In genomic region chr20:58850693-58851174, GRCh38 we compare ENCODE assay signal across 1 cellular context.
TF ChIP-seq lines count a peak whose summit lies in the region.

GNAS-AS1 (minus strand) TSS chr20:58850902.

TF ChIP-seq in HEK293, 187 proteins besides CTCF, POLR2A, EP300 and RAD21 (continued from another document):
- TF ChIP-seq, protein P1, sequence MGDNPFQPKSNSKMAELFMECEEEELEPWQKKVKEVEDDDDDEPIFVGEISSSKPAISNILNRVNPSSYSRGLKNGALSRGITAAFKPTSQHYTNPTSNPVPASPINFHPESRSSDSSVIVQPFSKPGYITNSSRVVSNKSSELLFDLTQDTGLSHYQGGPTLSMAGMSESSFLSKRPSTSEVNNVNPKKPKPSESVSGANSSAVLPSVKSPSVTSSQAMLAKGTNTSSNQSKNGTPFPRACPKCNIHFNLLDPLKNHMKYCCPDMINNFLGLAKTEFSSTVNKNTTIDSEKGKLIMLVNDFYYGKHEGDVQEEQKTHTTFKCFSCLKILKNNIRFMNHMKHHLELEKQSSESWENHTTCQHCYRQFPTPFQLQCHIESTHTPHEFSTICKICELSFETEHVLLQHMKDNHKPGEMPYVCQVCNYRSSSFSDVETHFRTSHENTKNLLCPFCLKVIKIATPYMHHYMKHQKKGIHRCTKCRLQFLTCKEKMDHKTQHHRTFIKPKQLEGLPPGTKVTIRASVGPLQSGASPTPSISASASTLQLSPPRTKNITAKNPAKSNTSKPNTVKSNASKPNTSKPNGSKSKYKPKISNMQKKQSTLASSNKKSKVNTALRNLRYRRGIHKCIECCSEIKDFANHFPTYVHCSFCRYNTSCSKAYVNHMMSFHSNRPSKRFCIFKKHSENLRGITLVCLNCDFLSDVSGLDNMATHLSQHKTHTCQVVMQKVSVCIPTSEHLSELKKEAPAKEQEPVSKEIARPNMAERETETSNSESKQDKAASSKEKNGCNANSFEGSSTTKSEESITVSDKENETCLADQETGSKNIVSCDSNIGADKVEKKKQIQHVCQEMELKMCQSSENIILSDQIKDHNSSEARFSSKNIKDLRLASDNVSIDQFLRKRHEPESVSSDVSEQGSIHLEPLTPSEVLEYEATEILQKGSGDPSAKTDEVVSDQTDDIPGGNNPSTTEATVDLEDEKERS (tag by site-specific recombination; IDR thresholded peaks at IDR 0.05): no peak
- TF ChIP-seq ZBTB10 (tag by site-specific recombination; IDR thresholded peaks at IDR 0.05): peak; percentile 62
- no peak for TF ChIP-seq ZNF837 (tag by site-specific recombination; IDR thresholded peaks at IDR 0.05)
- TF ChIP-seq, protein P2, sequence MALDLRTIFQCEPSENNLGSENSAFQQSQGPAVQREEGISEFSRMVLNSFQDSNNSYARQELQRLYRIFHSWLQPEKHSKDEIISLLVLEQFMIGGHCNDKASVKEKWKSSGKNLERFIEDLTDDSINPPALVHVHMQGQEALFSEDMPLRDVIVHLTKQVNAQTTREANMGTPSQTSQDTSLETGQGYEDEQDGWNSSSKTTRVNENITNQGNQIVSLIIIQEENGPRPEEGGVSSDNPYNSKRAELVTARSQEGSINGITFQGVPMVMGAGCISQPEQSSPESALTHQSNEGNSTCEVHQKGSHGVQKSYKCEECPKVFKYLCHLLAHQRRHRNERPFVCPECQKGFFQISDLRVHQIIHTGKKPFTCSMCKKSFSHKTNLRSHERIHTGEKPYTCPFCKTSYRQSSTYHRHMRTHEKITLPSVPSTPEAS (tag by site-specific recombination; IDR thresholded peaks at IDR 0.05): no peak
- no peak for TF ChIP-seq ZNF843 (tag by site-specific recombination; IDR thresholded peaks at IDR 0.05)
- TF ChIP-seq, protein P3, sequence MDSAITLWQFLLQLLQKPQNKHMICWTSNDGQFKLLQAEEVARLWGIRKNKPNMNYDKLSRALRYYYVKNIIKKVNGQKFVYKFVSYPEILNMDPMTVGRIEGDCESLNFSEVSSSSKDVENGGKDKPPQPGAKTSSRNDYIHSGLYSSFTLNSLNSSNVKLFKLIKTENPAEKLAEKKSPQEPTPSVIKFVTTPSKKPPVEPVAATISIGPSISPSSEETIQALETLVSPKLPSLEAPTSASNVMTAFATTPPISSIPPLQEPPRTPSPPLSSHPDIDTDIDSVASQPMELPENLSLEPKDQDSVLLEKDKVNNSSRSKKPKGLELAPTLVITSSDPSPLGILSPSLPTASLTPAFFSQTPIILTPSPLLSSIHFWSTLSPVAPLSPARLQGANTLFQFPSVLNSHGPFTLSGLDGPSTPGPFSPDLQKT (IDR thresholded peaks at IDR 0.05; ENCODE audit: borderline replicate concordance, low read depth, low read length): no peak
- TF ChIP-seq ZNF169 (tag by site-specific recombination; IDR thresholded peaks at IDR 0.05): no peak
- no peak for TF ChIP-seq SP7 (tag by site-specific recombination; IDR thresholded peaks at IDR 0.05)
- TF ChIP-seq, protein P4, sequence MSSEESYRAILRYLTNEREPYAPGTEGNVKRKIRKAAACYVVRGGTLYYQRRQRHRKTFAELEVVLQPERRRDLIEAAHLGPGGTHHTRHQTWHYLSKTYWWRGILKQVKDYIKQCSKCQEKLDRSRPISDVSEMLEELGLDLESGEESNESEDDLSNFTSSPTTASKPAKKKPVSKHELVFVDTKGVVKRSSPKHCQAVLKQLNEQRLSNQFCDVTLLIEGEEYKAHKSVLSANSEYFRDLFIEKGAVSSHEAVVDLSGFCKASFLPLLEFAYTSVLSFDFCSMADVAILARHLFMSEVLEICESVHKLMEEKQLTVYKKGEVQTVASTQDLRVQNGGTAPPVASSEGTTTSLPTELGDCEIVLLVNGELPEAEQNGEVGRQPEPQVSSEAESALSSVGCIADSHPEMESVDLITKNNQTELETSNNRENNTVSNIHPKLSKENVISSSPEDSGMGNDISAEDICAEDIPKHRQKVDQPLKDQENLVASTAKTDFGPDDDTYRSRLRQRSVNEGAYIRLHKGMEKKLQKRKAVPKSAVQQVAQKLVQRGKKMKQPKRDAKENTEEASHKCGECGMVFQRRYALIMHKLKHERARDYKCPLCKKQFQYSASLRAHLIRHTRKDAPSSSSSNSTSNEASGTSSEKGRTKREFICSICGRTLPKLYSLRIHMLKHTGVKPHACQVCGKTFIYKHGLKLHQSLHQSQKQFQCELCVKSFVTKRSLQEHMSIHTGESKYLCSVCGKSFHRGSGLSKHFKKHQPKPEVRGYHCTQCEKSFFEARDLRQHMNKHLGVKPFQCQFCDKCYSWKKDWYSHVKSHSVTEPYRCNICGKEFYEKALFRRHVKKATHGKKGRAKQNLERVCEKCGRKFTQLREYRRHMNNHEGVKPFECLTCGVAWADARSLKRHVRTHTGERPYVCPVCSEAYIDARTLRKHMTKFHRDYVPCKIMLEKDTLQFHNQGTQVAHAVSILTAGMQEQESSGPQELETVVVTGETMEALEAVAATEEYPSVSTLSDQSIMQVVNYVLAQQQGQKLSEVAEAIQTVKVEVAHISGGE (tag by site-specific recombination; conservative IDR thresholded peaks at IDR 0.05; ENCODE audit: low read depth): peak; percentile 59; the same call in 1 of the 2 replicates
- TF ChIP-seq ZNF174 (tag by site-specific recombination; IDR thresholded peaks at IDR 0.05): no peak
- TF ChIP-seq ZFP37 (tag by site-specific recombination; IDR thresholded peaks at IDR 0.05): no peak
